Comparison of ENCODE assay signal across 8 cellular contexts in the genomic region with DNA sequence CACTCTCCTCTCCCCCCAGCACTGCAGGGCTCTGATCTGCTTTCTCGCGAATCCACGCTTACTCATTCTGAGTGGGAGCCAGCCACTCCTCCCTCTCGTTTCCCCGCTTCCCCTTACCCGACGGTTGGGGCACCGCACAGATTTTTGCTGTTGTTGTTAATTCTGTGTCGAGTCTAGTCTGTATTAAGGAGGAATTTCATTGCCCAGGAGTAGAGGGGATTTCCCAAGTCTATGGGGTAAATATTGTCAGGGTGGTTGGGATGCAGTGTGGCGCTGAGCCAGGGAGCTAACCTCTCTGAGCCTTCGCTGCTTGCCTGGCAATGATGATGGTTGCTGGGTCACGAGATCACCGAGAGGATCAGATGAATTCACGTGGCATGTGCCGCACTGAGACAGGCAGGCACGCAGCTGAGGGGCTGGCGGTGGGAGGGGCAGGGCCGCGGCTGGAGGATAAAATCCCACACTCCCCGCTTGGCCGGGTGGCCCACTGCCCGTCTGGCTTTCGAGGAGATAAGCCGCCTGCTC. TPM values are rescaled to one million over a fixed set of nuclear protein-coding genes. Genes with fewer than 3 reads are reported as not detected.
DNase-seq lines count a peak whose midpoint lies in the region; ATAC-seq and TF ChIP-seq lines count a peak whose summit lies in the region.

No MANE protein-coding gene starts in this region.

- H3K9me3 ChIP-seq in SJSA1 (replicated peaks) = no peaks in the 10 kb centered on the region
- no peaks in the 10 kb centered on the region for H3K9me3 ChIP-seq in HAP-1

- no peak for TF ChIP-seq CTCF in fibroblast of pulmonary artery (IDR thresholded peaks at IDR 0.05; ENCODE audit: low read length, missing control alignments)

- H3K4me1 ChIP-seq in SJSA1 (replicated peaks) (peaks cover 57% of the 10 kb centered on the region), HAP-1 (peaks cover 19% of the 10 kb centered on the region)

- in situ Hi-C loops in HAP-1 (cut with MboI; ENCODE audit: low sequenced_read_pairs) = no loop called here

- H3K27ac ChIP-seq in SJSA1 = peak overlapping the region; percentile 23; the same call in 1 of the 2 replicates

- peaks cover 30% of the 10 kb centered on the region for H3K36me3 ChIP-seq in SJSA1
- H3K36me3 ChIP-seq in HAP-1 (replicated peaks) = no peaks in the 10 kb centered on the region; the same call in 1 of the 2 replicates

- H3K27me3 ChIP-seq in SJSA1 (replicated peaks) = no peaks in the 10 kb centered on the region
- no peaks in the 10 kb centered on the region for H3K27me3 ChIP-seq in HAP-1 (ENCODE audit: low read depth)

- ATAC-seq in GM21529 (IDR thresholded peaks at IDR 0.05; ENCODE audit: unreplicated experiment) = no peak

- H3K4me3 ChIP-seq in SJSA1 = no peak overlapping the region
- no peak overlapping the region for H3K4me3 ChIP-seq in fibroblast of pulmonary artery (replicated peaks; ENCODE audit: low read depth, low read length)
- H3K4me3 ChIP-seq in HAP-1 = no peak overlapping the region

- DNase-seq in COLO829 (ENCODE audit: low spot score) (peak; percentile 48), SJSA1 (ENCODE audit: low read depth in 1 of 2, low spot score in 2 of 2) (peak; percentile 66 to 85), fibroblast of pulmonary artery (ENCODE audit: low read depth) (peak; percentile 85), retina (peak; percentile 56), ureter (ENCODE audit: low spot score) (no peak), HAP-1 (ENCODE audit: low spot score in 2 of 2) (no peak), NCI-H345 treated with DMSO at 0.1 percent for 48 hours (lab: John Stamatoyannopoulos, UW; ENCODE audit: unreplicated experiment) (no peak)

RNA-seq across cellular contexts. Expression of gene NCOR2, which starts 18.5 kb away (rescaled TPM):
- 40.0 and 44.3 TPM in 2 replicates for total RNA-seq in SJSA1 (2014; rRNA removed; shearing (Covaris generic))
- 200 TPM for total RNA-seq in ureter

Comparison
In these comparisons a context has a peak if more than half of its experiments do, and no peak if none do; other contexts are left out.
1. DNase-seq: peak in COLO829 (single experiment), SJSA1 (2 of 2), fibroblast of pulmonary artery (single experiment) and retina (single experiment); none in ureter (single experiment), HAP-1 (0 of 2) and NCI-H345 treated with DMSO at 0.1 percent for 48 hours (single experiment).